In the genomic region with DNA sequence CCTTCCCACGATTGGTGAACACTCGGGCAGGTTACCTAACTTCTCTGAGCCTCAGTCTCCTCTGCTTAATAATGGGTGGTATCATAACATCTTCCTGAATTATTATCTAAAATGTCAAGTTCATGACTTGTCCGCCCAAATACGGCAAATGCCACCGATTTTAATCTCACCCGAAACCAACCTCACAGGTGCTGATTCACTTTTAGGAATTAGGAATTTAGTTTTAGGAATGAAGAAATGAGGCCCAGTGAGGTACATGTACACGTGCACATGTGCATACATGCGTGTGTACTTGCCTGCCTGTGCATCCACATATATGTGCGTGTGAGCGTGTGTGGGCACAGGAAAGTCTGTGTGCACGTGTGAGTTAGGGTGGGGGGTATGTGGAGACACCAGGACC, we compare ENCODE assay signal across 11 cellular contexts.
"Had no signal": no experiment of that assay in that cellular context is flagged by ENCODE, and none has a peak within 500 bp of the region (broad histone marks: within the 10 kb centered on the region; RNA-seq: fewer than 3 reads in every experiment).

No MANE protein-coding gene starts in this region.

- DNase-seq: activated gamma-delta T cell, SIG-M5 had no signal

- H3K36me3 ChIP-seq: adrenal gland, breast epithelium had no signal

- H3K4me3 ChIP-seq: adrenal gland, breast epithelium had no signal

- H3K9me3 Mint-ChIP-seq: activated CD4-positive, alpha-beta memory T cell treated with anti-CD3 and anti-CD28 coated beads for 36 hours; activated CD4-positive, alpha-beta T cell treated with anti-CD3 and anti-CD28 coated beads, Interleukin-2, amount 10 ng/mL, durations not matched to agents 7 days and 5 days; activated naive CD4-positive, alpha-beta T cell treated with anti-CD3 and anti-CD28 coated beads for 36 hours; activated naive CD8-positive, alpha-beta T cell treated with anti-CD3 and anti-CD28 coated beads, Interleukin-2, amount 10 ng/mL, durations not matched to agents 7 days and 5 days; activated T-helper 17 cell treated with anti-CD3 and anti-CD28 coated beads, Interleukin-2, amount 50 U/mL, for 72 hours had no signal

- H3K4me3 Mint-ChIP-seq: activated CD4-positive, alpha-beta memory T cell treated with anti-CD3 and anti-CD28 coated beads for 36 hours; activated CD4-positive, alpha-beta T cell treated with anti-CD3 and anti-CD28 coated beads, Interleukin-2, amount 10 ng/mL, durations not matched to agents 7 days and 5 days; activated naive CD4-positive, alpha-beta T cell treated with anti-CD3 and anti-CD28 coated beads for 36 hours; activated naive CD8-positive, alpha-beta T cell treated with anti-CD3 and anti-CD28 coated beads, Interleukin-2, amount 10 ng/mL, durations not matched to agents 7 days and 5 days; activated T-helper 17 cell treated with anti-CD3 and anti-CD28 coated beads, Interleukin-2, amount 50 U/mL, for 72 hours; T-helper 17 cell; WTC11 had no signal

- H3K36me3 Mint-ChIP-seq: activated CD4-positive, alpha-beta memory T cell treated with anti-CD3 and anti-CD28 coated beads for 36 hours; activated naive CD8-positive, alpha-beta T cell treated with anti-CD3 and anti-CD28 coated beads, Interleukin-2, amount 10 ng/mL, durations not matched to agents 7 days and 5 days; WTC11 had no signal

- H3K27ac Mint-ChIP-seq: activated CD4-positive, alpha-beta memory T cell treated with anti-CD3 and anti-CD28 coated beads for 36 hours; activated CD4-positive, alpha-beta T cell treated with anti-CD3 and anti-CD28 coated beads, Interleukin-2, amount 10 ng/mL, durations not matched to agents 7 days and 5 days; activated naive CD4-positive, alpha-beta T cell treated with anti-CD3 and anti-CD28 coated beads for 36 hours; activated naive CD8-positive, alpha-beta T cell treated with anti-CD3 and anti-CD28 coated beads, Interleukin-2, amount 10 ng/mL, durations not matched to agents 7 days and 5 days; activated T-helper 17 cell treated with anti-CD3 and anti-CD28 coated beads, Interleukin-2, amount 50 U/mL, for 72 hours; T-helper 17 cell; WTC11 had no signal

- H3K9me3 ChIP-seq: adrenal gland, breast epithelium had no signal

- H3K4me1 Mint-ChIP-seq: activated CD4-positive, alpha-beta T cell treated with anti-CD3 and anti-CD28 coated beads, Interleukin-2, amount 10 ng/mL, durations not matched to agents 7 days and 5 days; activated naive CD8-positive, alpha-beta T cell treated with anti-CD3 and anti-CD28 coated beads, Interleukin-2, amount 10 ng/mL, durations not matched to agents 7 days and 5 days; activated T-helper 17 cell treated with anti-CD3 and anti-CD28 coated beads, Interleukin-2, amount 50 U/mL, for 72 hours had no signal

- H3K4me1 ChIP-seq: adrenal gland, breast epithelium had no signal

- H3K27ac ChIP-seq: adrenal gland, breast epithelium had no signal
